Comparison of ENCODE assay signal across 13 cellular contexts in the genomic region with DNA sequence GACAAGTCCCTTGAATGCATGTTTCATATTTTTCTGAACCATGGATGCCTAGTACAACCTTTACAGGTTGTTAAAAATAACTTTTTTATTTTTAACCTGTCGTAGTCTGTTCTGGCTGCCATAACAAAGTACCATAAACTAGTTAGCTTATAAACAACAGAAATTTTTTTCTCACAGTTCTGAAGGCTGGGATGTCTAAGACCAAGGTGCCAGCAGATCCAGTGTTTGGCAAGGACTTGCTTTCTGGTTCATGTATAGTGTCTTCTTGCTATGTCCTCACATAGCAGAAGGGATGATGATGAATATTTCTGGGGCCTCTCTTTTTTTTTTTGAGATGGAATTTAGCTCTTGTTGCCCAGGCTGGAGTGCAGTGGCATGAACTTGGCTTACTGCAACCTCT. TPM values are rescaled to one million over a fixed set of nuclear protein-coding genes. Genes with fewer than 3 reads are reported as not detected.
DNase-seq lines count a peak whose midpoint lies in the region; ATAC-seq and TF ChIP-seq lines count a peak whose summit lies in the region.
"Had no signal": no experiment of that assay in that cellular context is flagged by ENCODE, and none has a peak within 500 bp of the region (broad histone marks: within the 10 kb centered on the region; RNA-seq: fewer than 3 reads in every experiment).

No MANE protein-coding gene starts in this region.

- H3K36me3 ChIP-seq in heart left ventricle (peaks cover 0 to 21% (median 4%) of the 10 kb centered on the region in 9 donors), left ventricle myocardium inferior (peaks cover 22% of the 10 kb centered on the region), sigmoid colon (no peaks in the 10 kb centered on the region), right lobe of liver (no peaks in the 10 kb centered on the region)
- H3K36me3 ChIP-seq: BLaER1 treated with 17β-estradiol and CSF1 and Interleukin-3, amounts not matched to agents 10 nM and 100 nM had no signal

- WGBS in heart left ventricle, 4 donors = 53 to 72% (median 57%) methylated on average over 1 of the region's 1 CpG
- WGBS in sigmoid colon, 2 donors = 76 to 90% methylated on average over 1 of the region's 1 CpG
- WGBS in right lobe of liver (ENCODE audit: insufficient coverage, low coverage, low lambda C conversion rate, missing lambda C conversion rate) = 77% methylated on average over 1 of the region's 1 CpG

- H3K9me3 ChIP-seq in heart left ventricle = no peaks in the 10 kb centered on the region
- H3K9me3 ChIP-seq in left ventricle myocardium inferior (replicated peaks) = no peaks in the 10 kb centered on the region
- H3K9me3 ChIP-seq in sigmoid colon = no peaks in the 10 kb centered on the region
- no peaks in the 10 kb centered on the region for H3K9me3 ChIP-seq in right lobe of liver
- H3K9me3 ChIP-seq: BLaER1 treated with 17β-estradiol and CSF1 and Interleukin-3, amounts not matched to agents 10 nM and 100 nM had no signal

- intact Hi-C loops in heart left ventricle (cut with DNase I) = no loop called here
- intact Hi-C loops in left cardiac atrium (cut with DNase I) = no loop called here
- intact Hi-C loops in left ventricle myocardium inferior (cut with micrococcal nuclease) = no loop called here
- intact Hi-C loops in sigmoid colon (cut with DNase I) = no loop called here
- intact Hi-C loops in right lobe of liver (cut with DNase I) = no loop called here

- H3K4me3 ChIP-seq in heart left ventricle = no peak overlapping the region
- no peak overlapping the region for H3K4me3 ChIP-seq in left ventricle myocardium inferior
- H3K4me3 ChIP-seq in sigmoid colon = no peak overlapping the region
- no peak overlapping the region for H3K4me3 ChIP-seq in right lobe of liver
- H3K4me3 ChIP-seq: BLaER1 treated with 17β-estradiol and CSF1 and Interleukin-3, amounts not matched to agents 10 nM and 100 nM had no signal

- H3K27me3 ChIP-seq in heart left ventricle (no peaks in the 10 kb centered on the region), left ventricle myocardium inferior (ENCODE audit: low read depth) (no peaks in the 10 kb centered on the region), sigmoid colon (no peaks in the 10 kb centered on the region), right lobe of liver (no peaks in the 10 kb centered on the region)
- H3K27me3 ChIP-seq: BLaER1 treated with 17β-estradiol and CSF1 and Interleukin-3, amounts not matched to agents 10 nM and 100 nM had no signal

- peaks cover 4 to 76% (median 36%) of the 10 kb centered on the region in 12 donors for H3K4me1 ChIP-seq in heart left ventricle
- H3K4me1 ChIP-seq in left ventricle myocardium inferior = peaks cover 83% of the 10 kb centered on the region
- peaks cover 0 to 24% (median 22%) of the 10 kb centered on the region in 4 donors for H3K4me1 ChIP-seq in sigmoid colon
- H3K4me1 ChIP-seq in right lobe of liver = no peaks in the 10 kb centered on the region
- H3K4me1 ChIP-seq: BLaER1 treated with 17β-estradiol and CSF1 and Interleukin-3, amounts not matched to agents 10 nM and 100 nM had no signal

- ATAC-seq in heart left ventricle (no peak), left cardiac atrium (no peak), right lobe of liver (no peak)
- ATAC-seq: CD8-positive, alpha-beta T cell; HepG2 had no signal

- peak overlapping the region in 11 of 12 donors; percentile 40 to 80 (median 64) for H3K27ac ChIP-seq in heart left ventricle
- H3K27ac ChIP-seq in left ventricle myocardium inferior (replicated peaks) = peak overlapping the region; percentile 67
- H3K27ac ChIP-seq in sigmoid colon = peak overlapping the region; percentile 60 to 80 (median 76)
- no peak overlapping the region for H3K27ac ChIP-seq in right lobe of liver
- H3K27ac ChIP-seq: BLaER1 treated with 17β-estradiol and CSF1 and Interleukin-3, amounts not matched to agents 10 nM and 100 nM had no signal

- TF ChIP-seq CTCF in heart left ventricle (IDR thresholded peaks at IDR 0.05) (no peak), left ventricle myocardium inferior (IDR thresholded peaks at IDR 0.05; ENCODE audit: borderline replicate concordance) (no peak), sigmoid colon (IDR thresholded peaks at IDR 0.05) (no peak), right lobe of liver (IDR thresholded peaks at IDR 0.05) (no peak)

- TF ChIP-seq POLR2A in heart left ventricle (IDR thresholded peaks at IDR 0.05) = no peak
- TF ChIP-seq POLR2A in sigmoid colon (IDR thresholded peaks at IDR 0.05) = no peak
- no peak for TF ChIP-seq POLR2A in right lobe of liver (IDR thresholded peaks at IDR 0.05)

- peak in 3 of 4 donors; percentile 44 to 60 (median 46) for TF ChIP-seq EP300 in sigmoid colon (IDR thresholded peaks at IDR 0.05)

- no peak for DNase-seq in heart left ventricle
- DNase-seq in left cardiac atrium = no peak
- DNase-seq in left ventricle myocardium inferior = no peak
- DNase-seq in sigmoid colon = peak; percentile 77
- DNase-seq in right lobe of liver = no peak
- no peak for DNase-seq in glomerular visceral epithelial cell (ENCODE audit: extremely low spot score)
- DNase-seq: Calu3; CD8-positive, alpha-beta T cell; DMS79 treated with DMSO at 0.1 percent for 48 hours; GF-D8; H9 had no signal

RNA-seq across cellular contexts. Expression of a gene that starts 23.0 kb away (rescaled TPM):
- 100 to 1,000 TPM in 1 of 9 donors, 10 to 100 TPM in 8; 23.6 to 243 (median 52.8) TPM for total RNA-seq in heart left ventricle
- 100 to 1,000 TPM in 1 of 2 donors, 10 to 100 TPM in 1; 17.4 to 210 TPM for polyA plus RNA-seq in heart left ventricle
- total RNA-seq in left cardiac atrium = 10 to 100 TPM; 45.6 to 51.2 TPM
- 53.6 TPM for total RNA-seq in left ventricle myocardium inferior
- 100 to 1,000 TPM in 3 of 4 donors, 10 to 100 TPM in 1; 80.6 to 264 (median 194) TPM for total RNA-seq in sigmoid colon
- 100 to 1,000 TPM in 1 of 3 donors, 10 to 100 TPM in 2; 42.0 to 119 (median 81.1) TPM for polyA plus RNA-seq in sigmoid colon
- total RNA-seq in right lobe of liver = 10 to 100 TPM; 10.9 to 31.4 (median 19.7) TPM

Comparison
In these comparisons a context has a peak if more than half of its experiments do, and no peak if none do; other contexts are left out.
1. H3K27ac ChIP-seq: peak in heart left ventricle (11 of 12), left ventricle myocardium inferior (single experiment) and sigmoid colon (4 of 4); none in right lobe of liver (0 of 3).